In the genomic region with DNA sequence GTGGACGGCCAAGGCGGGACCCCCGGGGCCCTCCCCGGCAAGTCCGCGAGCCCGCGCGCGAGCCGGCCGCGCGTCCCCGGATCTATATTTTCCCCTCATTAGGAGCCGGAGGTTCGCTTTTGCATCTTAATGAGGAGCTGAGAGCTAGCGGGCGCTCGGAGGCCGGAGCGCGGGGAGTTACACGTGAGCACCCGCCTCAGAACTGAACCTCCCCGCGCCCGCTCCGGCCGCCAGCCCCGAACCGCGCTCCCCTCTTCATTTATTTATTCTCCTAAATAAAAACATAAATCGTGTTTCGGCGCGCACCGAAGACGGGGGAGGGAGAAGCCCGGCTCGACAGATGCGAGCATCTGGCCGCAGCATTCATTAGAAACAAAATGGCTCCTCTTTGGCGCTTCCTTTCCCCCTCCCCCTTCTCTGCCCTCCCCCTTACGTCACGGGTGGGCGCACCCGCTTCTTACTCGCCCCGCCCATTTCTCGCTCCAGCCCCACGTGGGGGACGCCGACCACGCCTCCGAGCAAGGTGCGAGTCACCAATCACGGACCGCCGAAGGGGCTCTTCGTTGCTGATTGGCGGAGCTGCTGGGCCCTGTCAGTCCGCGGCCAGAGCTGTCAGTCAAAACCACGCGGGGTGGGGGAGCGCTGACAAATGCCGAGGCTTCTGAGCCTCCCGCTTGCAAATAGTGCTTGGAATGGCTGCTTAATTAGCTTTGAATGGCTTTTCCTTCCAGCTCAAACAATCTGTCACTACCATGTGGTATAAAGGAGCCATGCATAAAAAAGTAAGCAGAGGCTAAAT, we compare ENCODE assay signal across 1 cellular context.
A peak's percentile ranks its signal among the peaks of the same experiment; 100 is the strongest.
TF ChIP-seq lines count a peak whose summit lies in the region.

No MANE protein-coding gene starts in this region.

TF ChIP-seq in HepG2, 621 proteins besides CTCF, POLR2A, EP300 and RAD21 (continued from another document and continues in another):
- TF ChIP-seq, protein P1, sequence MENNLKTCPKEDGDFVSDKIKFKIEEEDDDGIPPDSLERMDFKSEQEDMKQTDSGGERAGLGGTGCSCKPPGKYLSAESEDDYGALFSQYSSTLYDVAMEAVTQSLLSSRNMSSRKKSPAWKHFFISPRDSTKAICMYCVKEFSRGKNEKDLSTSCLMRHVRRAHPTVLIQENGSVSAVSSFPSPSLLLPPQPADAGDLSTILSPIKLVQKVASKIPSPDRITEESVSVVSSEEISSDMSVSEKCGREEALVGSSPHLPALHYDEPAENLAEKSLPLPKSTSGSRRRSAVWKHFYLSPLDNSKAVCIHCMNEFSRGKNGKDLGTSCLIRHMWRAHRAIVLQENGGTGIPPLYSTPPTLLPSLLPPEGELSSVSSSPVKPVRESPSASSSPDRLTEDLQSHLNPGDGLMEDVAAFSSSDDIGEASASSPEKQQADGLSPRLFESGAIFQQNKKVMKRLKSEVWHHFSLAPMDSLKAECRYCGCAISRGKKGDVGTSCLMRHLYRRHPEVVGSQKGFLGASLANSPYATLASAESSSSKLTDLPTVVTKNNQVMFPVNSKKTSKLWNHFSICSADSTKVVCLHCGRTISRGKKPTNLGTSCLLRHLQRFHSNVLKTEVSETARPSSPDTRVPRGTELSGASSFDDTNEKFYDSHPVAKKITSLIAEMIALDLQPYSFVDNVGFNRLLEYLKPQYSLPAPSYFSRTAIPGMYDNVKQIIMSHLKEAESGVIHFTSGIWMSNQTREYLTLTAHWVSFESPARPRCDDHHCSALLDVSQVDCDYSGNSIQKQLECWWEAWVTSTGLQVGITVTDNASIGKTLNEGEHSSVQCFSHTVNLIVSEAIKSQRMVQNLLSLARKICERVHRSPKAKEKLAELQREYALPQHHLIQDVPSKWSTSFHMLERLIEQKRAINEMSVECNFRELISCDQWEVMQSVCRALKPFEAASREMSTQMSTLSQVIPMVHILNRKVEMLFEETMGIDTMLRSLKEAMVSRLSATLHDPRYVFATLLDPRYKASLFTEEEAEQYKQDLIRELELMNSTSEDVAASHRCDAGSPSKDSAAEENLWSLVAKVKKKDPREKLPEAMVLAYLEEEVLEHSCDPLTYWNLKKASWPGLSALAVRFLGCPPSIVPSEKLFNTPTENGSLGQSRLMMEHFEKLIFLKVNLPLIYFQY (CRISPR knock-in tag; IDR thresholded peaks at IDR 0.05; ENCODE audit: borderline replicate concordance) = no peak
- TF ChIP-seq, protein P2, sequence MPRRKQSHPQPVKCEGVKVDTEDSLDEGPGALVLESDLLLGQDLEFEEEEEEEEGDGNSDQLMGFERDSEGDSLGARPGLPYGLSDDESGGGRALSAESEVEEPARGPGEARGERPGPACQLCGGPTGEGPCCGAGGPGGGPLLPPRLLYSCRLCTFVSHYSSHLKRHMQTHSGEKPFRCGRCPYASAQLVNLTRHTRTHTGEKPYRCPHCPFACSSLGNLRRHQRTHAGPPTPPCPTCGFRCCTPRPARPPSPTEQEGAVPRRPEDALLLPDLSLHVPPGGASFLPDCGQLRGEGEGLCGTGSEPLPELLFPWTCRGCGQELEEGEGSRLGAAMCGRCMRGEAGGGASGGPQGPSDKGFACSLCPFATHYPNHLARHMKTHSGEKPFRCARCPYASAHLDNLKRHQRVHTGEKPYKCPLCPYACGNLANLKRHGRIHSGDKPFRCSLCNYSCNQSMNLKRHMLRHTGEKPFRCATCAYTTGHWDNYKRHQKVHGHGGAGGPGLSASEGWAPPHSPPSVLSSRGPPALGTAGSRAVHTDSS (CRISPR knock-in tag; conservative IDR thresholded peaks at IDR 0.05) = no peak
- no peak for TF ChIP-seq GZF1 (CRISPR knock-in tag; IDR thresholded peaks at IDR 0.05)
- no peak for TF ChIP-seq ZBTB7A (CRISPR knock-in tag; IDR thresholded peaks at IDR 0.05)
- TF ChIP-seq ZFP37 (CRISPR knock-in tag; IDR thresholded peaks at IDR 0.05; ENCODE audit: borderline replicate concordance) = no peak
- no peak for TF ChIP-seq PRMT3 (CRISPR knock-in tag; IDR thresholded peaks at IDR 0.05; ENCODE audit: borderline replicate concordance, low read depth)
- no peak for TF ChIP-seq MLLT10 (CRISPR knock-in tag; IDR thresholded peaks at IDR 0.05)
- TF ChIP-seq, protein P3, sequence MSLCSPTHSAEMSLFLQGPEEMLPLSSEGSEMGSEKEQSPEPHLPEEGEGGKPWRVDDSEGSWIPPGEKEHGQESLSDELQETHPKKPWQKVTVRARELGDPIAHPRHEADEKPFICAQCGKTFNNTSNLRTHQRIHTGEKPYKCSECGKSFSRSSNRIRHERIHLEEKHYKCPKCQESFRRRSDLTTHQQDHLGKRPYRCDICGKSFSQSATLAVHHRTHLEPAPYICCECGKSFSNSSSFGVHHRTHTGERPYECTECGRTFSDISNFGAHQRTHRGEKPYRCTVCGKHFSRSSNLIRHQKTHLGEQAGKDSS (CRISPR knock-in tag; IDR thresholded peaks at IDR 0.05; ENCODE audit: borderline replicate concordance, low read depth) = no peak
- no peak for TF ChIP-seq TAF15 (IDR thresholded peaks at IDR 0.05; ENCODE audit: low read depth, low read length, poor library complexity, severe bottlenecking)
- peak; percentile 91 for TF ChIP-seq RBFOX2 (IDR thresholded peaks at IDR 0.05; ENCODE audit: low read depth, low read length)
- no peak for TF ChIP-seq ZSCAN22 (CRISPR knock-in tag; IDR thresholded peaks at IDR 0.05)
- TF ChIP-seq ATM (IDR thresholded peaks at IDR 0.05; ENCODE audit: borderline replicate concordance) = no peak
- TF ChIP-seq, protein P4, sequence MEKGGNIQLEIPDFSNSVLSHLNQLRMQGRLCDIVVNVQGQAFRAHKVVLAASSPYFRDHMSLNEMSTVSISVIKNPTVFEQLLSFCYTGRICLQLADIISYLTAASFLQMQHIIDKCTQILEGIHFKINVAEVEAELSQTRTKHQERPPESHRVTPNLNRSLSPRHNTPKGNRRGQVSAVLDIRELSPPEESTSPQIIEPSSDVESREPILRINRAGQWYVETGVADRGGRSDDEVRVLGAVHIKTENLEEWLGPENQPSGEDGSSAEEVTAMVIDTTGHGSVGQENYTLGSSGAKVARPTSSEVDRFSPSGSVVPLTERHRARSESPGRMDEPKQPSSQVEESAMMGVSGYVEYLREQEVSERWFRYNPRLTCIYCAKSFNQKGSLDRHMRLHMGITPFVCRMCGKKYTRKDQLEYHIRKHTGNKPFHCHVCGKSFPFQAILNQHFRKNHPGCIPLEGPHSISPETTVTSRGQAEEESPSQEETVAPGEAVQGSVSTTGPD (CRISPR knock-in tag; IDR thresholded peaks at IDR 0.05) = no peak
- TF ChIP-seq ARNT (IDR thresholded peaks at IDR 0.05) = no peak
- peak; percentile 58 for TF ChIP-seq HDAC2 (CRISPR knock-in tag; IDR thresholded peaks at IDR 0.05)
- TF ChIP-seq ZFP36L1 (CRISPR knock-in tag; IDR thresholded peaks at IDR 0.05) = no peak
- TF ChIP-seq GPN1 (CRISPR knock-in tag; IDR thresholded peaks at IDR 0.05; ENCODE audit: borderline replicate concordance) = no peak
- no peak for TF ChIP-seq ZNF883 (CRISPR knock-in tag; IDR thresholded peaks at IDR 0.05; ENCODE audit: not compliant biosample characterization)
- TF ChIP-seq, protein P5, sequence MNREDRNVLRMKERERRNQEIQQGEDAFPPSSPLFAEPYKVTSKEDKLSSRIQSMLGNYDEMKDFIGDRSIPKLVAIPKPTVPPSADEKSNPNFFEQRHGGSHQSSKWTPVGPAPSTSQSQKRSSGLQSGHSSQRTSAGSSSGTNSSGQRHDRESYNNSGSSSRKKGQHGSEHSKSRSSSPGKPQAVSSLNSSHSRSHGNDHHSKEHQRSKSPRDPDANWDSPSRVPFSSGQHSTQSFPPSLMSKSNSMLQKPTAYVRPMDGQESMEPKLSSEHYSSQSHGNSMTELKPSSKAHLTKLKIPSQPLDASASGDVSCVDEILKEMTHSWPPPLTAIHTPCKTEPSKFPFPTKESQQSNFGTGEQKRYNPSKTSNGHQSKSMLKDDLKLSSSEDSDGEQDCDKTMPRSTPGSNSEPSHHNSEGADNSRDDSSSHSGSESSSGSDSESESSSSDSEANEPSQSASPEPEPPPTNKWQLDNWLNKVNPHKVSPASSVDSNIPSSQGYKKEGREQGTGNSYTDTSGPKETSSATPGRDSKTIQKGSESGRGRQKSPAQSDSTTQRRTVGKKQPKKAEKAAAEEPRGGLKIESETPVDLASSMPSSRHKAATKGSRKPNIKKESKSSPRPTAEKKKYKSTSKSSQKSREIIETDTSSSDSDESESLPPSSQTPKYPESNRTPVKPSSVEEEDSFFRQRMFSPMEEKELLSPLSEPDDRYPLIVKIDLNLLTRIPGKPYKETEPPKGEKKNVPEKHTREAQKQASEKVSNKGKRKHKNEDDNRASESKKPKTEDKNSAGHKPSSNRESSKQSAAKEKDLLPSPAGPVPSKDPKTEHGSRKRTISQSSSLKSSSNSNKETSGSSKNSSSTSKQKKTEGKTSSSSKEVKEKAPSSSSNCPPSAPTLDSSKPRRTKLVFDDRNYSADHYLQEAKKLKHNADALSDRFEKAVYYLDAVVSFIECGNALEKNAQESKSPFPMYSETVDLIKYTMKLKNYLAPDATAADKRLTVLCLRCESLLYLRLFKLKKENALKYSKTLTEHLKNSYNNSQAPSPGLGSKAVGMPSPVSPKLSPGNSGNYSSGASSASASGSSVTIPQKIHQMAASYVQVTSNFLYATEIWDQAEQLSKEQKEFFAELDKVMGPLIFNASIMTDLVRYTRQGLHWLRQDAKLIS (CRISPR knock-in tag; IDR thresholded peaks at IDR 0.05) = 0 out of 2 replicates have a peak, but pooled peaks have one; percentile 64
- no peak for TF ChIP-seq MZF1 (CRISPR knock-in tag; IDR thresholded peaks at IDR 0.05; ENCODE audit: borderline replicate concordance)
- no peak for TF ChIP-seq PRPF4 (IDR thresholded peaks at IDR 0.05; ENCODE audit: low read depth, low read length, poor library complexity, severe bottlenecking)
- TF ChIP-seq, protein P6, sequence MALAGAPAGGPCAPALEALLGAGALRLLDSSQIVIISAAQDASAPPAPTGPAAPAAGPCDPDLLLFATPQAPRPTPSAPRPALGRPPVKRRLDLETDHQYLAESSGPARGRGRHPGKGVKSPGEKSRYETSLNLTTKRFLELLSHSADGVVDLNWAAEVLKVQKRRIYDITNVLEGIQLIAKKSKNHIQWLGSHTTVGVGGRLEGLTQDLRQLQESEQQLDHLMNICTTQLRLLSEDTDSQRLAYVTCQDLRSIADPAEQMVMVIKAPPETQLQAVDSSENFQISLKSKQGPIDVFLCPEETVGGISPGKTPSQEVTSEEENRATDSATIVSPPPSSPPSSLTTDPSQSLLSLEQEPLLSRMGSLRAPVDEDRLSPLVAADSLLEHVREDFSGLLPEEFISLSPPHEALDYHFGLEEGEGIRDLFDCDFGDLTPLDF (CRISPR knock-in tag; IDR thresholded peaks at IDR 0.05) = no peak
- peak; percentile 89 for TF ChIP-seq ATF1 (CRISPR knock-in tag; IDR thresholded peaks at IDR 0.05)
- no peak for TF ChIP-seq KMT2B (CRISPR knock-in tag; IDR thresholded peaks at IDR 0.05)
- no peak for TF ChIP-seq HNRNPLL (IDR thresholded peaks at IDR 0.05; ENCODE audit: low read depth, low read length, poor library complexity, severe bottlenecking)
- peak in 1 of 2 experiments; percentile 39; a peak in 1 of 4 replicates for TF ChIP-seq KLF16 (CRISPR knock-in tag; IDR thresholded peaks at IDR 0.05)
- no peak; the same call in 1 of the 2 replicates for TF ChIP-seq ZNF558 (CRISPR knock-in tag; IDR thresholded peaks at IDR 0.05; ENCODE audit: borderline replicate concordance)
- TF ChIP-seq, protein P7, sequence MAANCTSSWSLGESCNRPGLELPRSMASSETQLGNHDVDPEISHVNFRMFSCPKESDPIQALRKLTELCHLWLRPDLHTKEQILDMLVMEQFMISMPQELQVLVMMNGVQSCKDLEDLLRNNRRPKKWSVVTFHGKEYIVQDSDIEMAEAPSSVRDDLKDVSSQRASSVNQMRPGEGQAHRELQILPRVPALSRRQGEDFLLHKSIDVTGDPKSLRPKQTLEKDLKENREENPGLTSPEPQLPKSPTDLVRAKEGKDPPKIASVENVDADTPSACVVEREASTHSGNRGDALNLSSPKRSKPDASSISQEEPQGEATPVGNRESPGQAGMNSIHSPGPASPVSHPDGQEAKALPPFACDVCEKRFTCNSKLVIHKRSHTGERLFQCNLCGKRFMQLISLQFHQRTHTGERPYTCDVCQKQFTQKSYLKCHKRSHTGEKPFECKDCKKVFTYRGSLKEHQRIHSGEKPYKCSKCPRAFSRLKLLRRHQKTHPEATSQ (CRISPR knock-in tag; IDR thresholded peaks at IDR 0.05; ENCODE audit: borderline replicate concordance) = no peak
- TF ChIP-seq, protein P8, sequence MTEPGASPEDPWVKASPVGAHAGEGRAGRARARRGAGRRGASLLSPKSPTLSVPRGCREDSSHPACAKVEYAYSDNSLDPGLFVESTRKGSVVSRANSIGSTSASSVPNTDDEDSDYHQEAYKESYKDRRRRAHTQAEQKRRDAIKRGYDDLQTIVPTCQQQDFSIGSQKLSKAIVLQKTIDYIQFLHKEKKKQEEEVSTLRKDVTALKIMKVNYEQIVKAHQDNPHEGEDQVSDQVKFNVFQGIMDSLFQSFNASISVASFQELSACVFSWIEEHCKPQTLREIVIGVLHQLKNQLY (CRISPR knock-in tag; IDR thresholded peaks at IDR 0.05) = peak; percentile 59
- no peak for TF ChIP-seq ZNF557 (CRISPR knock-in tag; IDR thresholded peaks at IDR 0.05)
- TF ChIP-seq ZNF337 (CRISPR knock-in tag; IDR thresholded peaks at IDR 0.05; ENCODE audit: borderline replicate concordance, low read depth) = 0 out of 2 replicates have a peak, but pooled peaks have one; percentile 27
- peak; percentile 82; the same call in 1 of the 2 replicates for TF ChIP-seq ZNF816 (CRISPR knock-in tag; IDR thresholded peaks at IDR 0.05; ENCODE audit: borderline replicate concordance)
- TF ChIP-seq, protein P9, sequence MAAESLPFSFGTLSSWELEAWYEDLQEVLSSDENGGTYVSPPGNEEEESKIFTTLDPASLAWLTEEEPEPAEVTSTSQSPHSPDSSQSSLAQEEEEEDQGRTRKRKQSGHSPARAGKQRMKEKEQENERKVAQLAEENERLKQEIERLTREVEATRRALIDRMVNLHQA (CRISPR knock-in tag; IDR thresholded peaks at IDR 0.05) = no peak
- 0 out of 2 replicates have a peak, but pooled peaks have one; percentile 17 for TF ChIP-seq ZNF441 (CRISPR knock-in tag; IDR thresholded peaks at IDR 0.05; ENCODE audit: borderline replicate concordance)
- no peak for TF ChIP-seq ZBTB3 (CRISPR knock-in tag; IDR thresholded peaks at IDR 0.05; ENCODE audit: borderline replicate concordance, low read depth)
- TF ChIP-seq JUNB (CRISPR knock-in tag; IDR thresholded peaks at IDR 0.05; ENCODE audit: borderline replicate concordance) = no peak; the same call in 1 of the 2 replicates
- TF ChIP-seq TRIM24 (CRISPR knock-in tag; IDR thresholded peaks at IDR 0.05) = no peak
